ENCODE assay signal across 8 cellular contexts in the genomic region with DNA sequence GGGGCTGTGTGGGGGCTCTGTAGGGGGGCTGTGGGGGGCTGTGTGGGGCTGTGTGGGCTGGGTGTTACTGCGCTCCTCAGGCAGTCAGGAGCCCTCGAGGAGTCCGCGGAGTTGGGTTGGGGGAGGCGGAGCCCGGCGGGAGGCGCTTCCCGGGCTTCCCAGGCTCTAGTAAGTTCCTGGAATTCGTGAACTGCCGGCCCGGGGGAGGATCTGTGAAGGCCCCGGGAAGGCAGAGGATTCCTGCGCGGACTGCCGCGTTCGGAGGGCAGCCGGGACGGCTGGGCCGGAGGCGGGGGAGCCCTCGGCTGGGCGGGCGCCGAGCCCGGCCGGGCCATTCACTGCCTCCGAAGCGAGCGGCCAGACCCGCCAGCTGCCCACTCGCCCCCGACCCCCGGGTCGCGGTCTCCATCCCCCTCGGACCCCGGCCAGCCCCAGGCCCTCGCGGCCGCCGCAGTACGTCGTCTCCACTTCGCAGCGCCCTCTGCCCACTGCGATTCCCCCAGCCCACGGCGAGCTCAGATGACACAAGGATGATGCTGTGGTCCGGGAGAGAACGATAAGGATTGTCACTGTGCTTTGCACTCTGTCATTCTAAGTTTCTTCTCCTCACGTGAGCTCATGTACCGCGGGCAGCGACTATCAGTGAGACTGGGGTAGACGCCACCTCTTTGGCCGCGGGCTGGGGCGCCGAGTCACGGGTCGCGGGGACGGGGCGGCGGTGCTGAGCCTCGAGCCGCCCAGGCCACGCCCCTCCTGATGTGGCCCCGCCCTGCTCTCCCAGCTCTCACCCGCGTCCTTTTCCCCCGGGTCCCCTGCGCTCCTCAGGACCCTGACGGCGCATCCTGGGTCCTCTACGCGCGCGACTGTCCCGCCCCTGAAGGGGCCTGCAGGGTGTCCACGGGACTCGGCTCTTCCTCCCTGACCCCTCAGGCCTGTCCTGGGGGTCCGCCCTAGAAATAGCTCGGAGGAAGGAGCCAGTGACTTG.
DNase-seq lines count a peak whose midpoint lies in the region; ATAC-seq and TF ChIP-seq lines count a peak whose summit lies in the region.

No MANE protein-coding gene starts in this region.

- intact Hi-C loops in CD4-positive, alpha-beta memory T cell (cut with micrococcal nuclease): loop anchor here (1.0 to 5.0 kb wide), 6 partner anchors 26 to 175 kb away; a partner anchor contains a TSS
- intact Hi-C loops in left ventricle myocardium inferior (cut with micrococcal nuclease): loop anchor here (10.0 kb wide), 1 partner anchor 57 kb away; no protein-coding TSS in a partner anchor
- intact Hi-C loops in prostate gland (cut with DNase I): loop anchor here (2.0 to 5.0 kb wide), 2 partner anchors 25 to 65 kb away; a partner anchor contains a TSS

- peak overlapping the region; percentile 87 to 96 (median 92) for H3K4me3 Mint-ChIP-seq in CD4-positive, alpha-beta memory T cell
- H3K4me3 Mint-ChIP-seq in activated naive CD8-positive, alpha-beta T cell treated with anti-CD3 and anti-CD28 coated beads, Interleukin-2, amount 50 U/mL, for 24 hours: peak overlapping the region; percentile 84

- peak; percentile 84 for TF ChIP-seq POLR2A in prostate gland (IDR thresholded peaks at IDR 0.05)

- peaks cover 28 to 60% (median 39%) of the 10 kb centered on the region in 4 donors for H3K4me1 Mint-ChIP-seq in CD4-positive, alpha-beta memory T cell
- peaks cover 46% of the 10 kb centered on the region for H3K4me1 Mint-ChIP-seq in activated naive CD8-positive, alpha-beta T cell treated with anti-CD3 and anti-CD28 coated beads, Interleukin-2, amount 50 U/mL, for 24 hours

- POLR2A ChIA-PET in CD4-positive, alpha-beta memory T cell (lab: Charles Lee; ENCODE audit: partially characterized antibody): interaction anchor here (0.7 to 8.8 kb wide), 36 partner anchors 8 to 191 kb away, joined by 3 to 169 read pairs (median 5); a partner anchor contains a TSS

- no peaks in the 10 kb centered on the region for H3K27me3 Mint-ChIP-seq in CD4-positive, alpha-beta memory T cell
- no peaks in the 10 kb centered on the region for H3K27me3 Mint-ChIP-seq in activated naive CD8-positive, alpha-beta T cell treated with anti-CD3 and anti-CD28 coated beads, Interleukin-2, amount 50 U/mL, for 24 hours

- H3K27ac ChIP-seq in CD4-positive, alpha-beta memory T cell (ENCODE audit: low read depth, low read length): peak overlapping the region; percentile 57
- H3K27ac ChIP-seq in left ventricle myocardium inferior (replicated peaks): peak overlapping the region; percentile 99
- H3K27ac ChIP-seq in prostate gland: peak overlapping the region; percentile 89 to 93
- H3K27ac ChIP-seq in urinary bladder (ENCODE audit: low read depth): peak overlapping the region; percentile 95

- WGBS in prostate gland: 0% methylated on average over 74 of the region's 86 CpGs
- WGBS in urinary bladder: under 1% methylated on average over 86 of the region's 86 CpGs

- no peaks in the 10 kb centered on the region for H3K9me3 Mint-ChIP-seq in CD4-positive, alpha-beta memory T cell
- peaks cover 5% of the 10 kb centered on the region for H3K9me3 Mint-ChIP-seq in activated naive CD8-positive, alpha-beta T cell treated with anti-CD3 and anti-CD28 coated beads, Interleukin-2, amount 50 U/mL, for 24 hours

- peaks cover 28% of the 10 kb centered on the region for H3K4me1 ChIP-seq in CD4-positive, alpha-beta memory T cell (ENCODE audit: insufficient read depth, low read length)
- H3K4me1 ChIP-seq in left ventricle myocardium inferior (peaks cover 50% of the 10 kb centered on the region), prostate gland (replicated peaks) (no peaks in the 10 kb centered on the region), urinary bladder (ENCODE audit: insufficient read depth) (no peaks in the 10 kb centered on the region)

- peak; percentile 78 to 87 (median 79) for DNase-seq in CD4-positive, alpha-beta memory T cell
- DNase-seq in T follicular helper cell (ENCODE audit: low read depth): peak; percentile 70
- peak; percentile 87 for DNase-seq in activated naive CD8-positive, alpha-beta T cell treated with anti-CD3 and anti-CD28 coated beads, Interleukin-2, amount 50 U/mL, for 24 hours
- peak; percentile 92 for DNase-seq in left ventricle myocardium inferior
- peak; percentile 75 for DNase-seq in prostate gland (ENCODE audit: low spot score)

- H3K27ac Mint-ChIP-seq in CD4-positive, alpha-beta memory T cell: peak overlapping the region; percentile 81 to 98 (median 93)
- H3K27ac Mint-ChIP-seq in activated naive CD8-positive, alpha-beta T cell treated with anti-CD3 and anti-CD28 coated beads, Interleukin-2, amount 50 U/mL, for 24 hours: peak overlapping the region; percentile 82

- H3K9me3 ChIP-seq in CD4-positive, alpha-beta memory T cell (ENCODE audit: control insufficient read depth in 1 of 2, low read length in 2 of 2): no peaks in the 10 kb centered on the region
- H3K9me3 ChIP-seq in left ventricle myocardium inferior (replicated peaks): peaks cover 9% of the 10 kb centered on the region
- H3K9me3 ChIP-seq in prostate gland: no peaks in the 10 kb centered on the region

- no peaks in the 10 kb centered on the region for H3K27me3 ChIP-seq in CD4-positive, alpha-beta memory T cell (ENCODE audit: insufficient read depth, low read length)
- no peaks in the 10 kb centered on the region for H3K27me3 ChIP-seq in left ventricle myocardium inferior (ENCODE audit: low read depth)
- H3K27me3 ChIP-seq in prostate gland (replicated peaks; ENCODE audit: insufficient read depth): no peaks in the 10 kb centered on the region

- TF ChIP-seq CTCF in left ventricle myocardium inferior (IDR thresholded peaks at IDR 0.05; ENCODE audit: borderline replicate concordance): no peak
- TF ChIP-seq CTCF in prostate gland (IDR thresholded peaks at IDR 0.05): no peak

- H3K4me3 ChIP-seq in CD4-positive, alpha-beta memory T cell (ENCODE audit: low read length in 2 of 2): peak overlapping the region; percentile 65 to 77
- peak overlapping the region; percentile 83 for H3K4me3 ChIP-seq in left ventricle myocardium inferior
- peak overlapping the region; percentile 49 to 50 for H3K4me3 ChIP-seq in prostate gland
- H3K4me3 ChIP-seq in urinary bladder (ENCODE audit: low read depth, low read length): peak overlapping the region; percentile 46

- CTCF ChIA-PET in CD4-positive, alpha-beta memory T cell (lab: Charles Lee; ENCODE audit: partially characterized antibody): interaction anchor here (0.7 to 2.2 kb wide), 22 partner anchors 8 to 192 kb away, joined by 3 to 21 read pairs (median 4); no protein-coding TSS in a partner anchor

- H3K36me3 ChIP-seq in CD4-positive, alpha-beta memory T cell (ENCODE audit: insufficient read depth, low read length): no peaks in the 10 kb centered on the region
- H3K36me3 ChIP-seq in left ventricle myocardium inferior (no peaks in the 10 kb centered on the region), prostate gland (no peaks in the 10 kb centered on the region), urinary bladder (ENCODE audit: insufficient read depth) (no peaks in the 10 kb centered on the region)

- no peaks in the 10 kb centered on the region for H3K36me3 Mint-ChIP-seq in CD4-positive, alpha-beta memory T cell
- no peaks in the 10 kb centered on the region for H3K36me3 Mint-ChIP-seq in activated naive CD8-positive, alpha-beta T cell treated with anti-CD3 and anti-CD28 coated beads, Interleukin-2, amount 50 U/mL, for 24 hours (ENCODE audit: low read depth)

- ATAC-seq in GM19455 (IDR thresholded peaks at IDR 0.05; ENCODE audit: unreplicated experiment) (peak; percentile 88), HG03565 (IDR thresholded peaks at IDR 0.05; ENCODE audit: unreplicated experiment) (peak; percentile 47)
- peak; percentile 81 for ATAC-seq in activated naive CD8-positive, alpha-beta T cell treated with anti-CD3 and anti-CD28 coated beads, Interleukin-2, amount 50 U/mL, for 24 hours

Comparison
In these comparisons a context has a peak if more than half of its experiments do, and no peak if none do; other contexts are left out.
1. Peak in every context shown above with its lines: DNase-seq, ATAC-seq, H3K4me3 ChIP-seq and H3K27ac ChIP-seq.